Comparison of ENCODE assay signal across 1 cellular context in the genomic region with DNA sequence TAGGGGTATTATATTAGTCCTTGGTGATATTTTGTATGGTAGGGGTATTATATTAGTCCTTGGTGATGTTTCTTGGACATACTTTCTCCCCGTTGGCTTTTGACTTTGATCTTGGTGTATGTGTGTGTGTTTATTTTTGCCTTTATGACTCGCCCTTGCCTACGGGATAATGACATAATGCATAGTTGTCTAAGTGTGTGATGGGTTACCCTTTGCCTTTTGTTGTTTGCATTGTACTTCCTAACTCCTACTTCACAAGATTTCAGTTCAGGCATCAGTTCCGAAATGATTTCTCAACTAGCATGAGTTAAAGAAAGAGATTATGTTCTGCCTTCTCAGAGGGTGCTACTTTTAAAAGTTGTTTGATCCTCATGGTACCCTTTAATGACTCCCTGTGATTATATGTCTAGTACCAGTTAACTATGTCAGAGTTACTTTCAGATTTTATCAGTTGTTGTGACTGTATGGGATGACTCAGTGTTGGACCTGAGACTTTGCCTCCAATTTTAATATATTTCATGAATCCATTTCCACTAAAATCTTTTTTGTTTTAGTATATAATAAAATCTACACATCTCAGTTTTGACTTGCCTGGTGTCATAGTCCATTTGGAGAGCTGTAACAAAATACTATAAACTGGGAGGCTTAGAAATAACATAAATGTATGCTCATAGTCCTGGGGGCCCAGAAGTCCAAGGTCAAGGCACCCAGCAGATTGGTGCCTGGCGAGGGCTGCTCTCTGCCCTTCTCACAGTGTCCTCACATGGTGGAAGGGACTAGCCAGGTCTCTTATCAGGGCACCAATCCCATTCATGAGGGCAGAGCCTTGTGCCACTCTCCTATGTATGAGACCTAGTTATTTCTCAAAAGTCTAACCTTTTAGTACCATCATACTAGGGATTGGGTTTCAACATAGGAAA.
TF ChIP-seq lines count a peak whose summit lies in the region.

No MANE protein-coding gene starts in this region.

TF ChIP-seq in HepG2, 621 proteins besides CTCF, POLR2A, EP300 and RAD21 (continued from another document and continues in another):
- TF ChIP-seq, protein P1, sequence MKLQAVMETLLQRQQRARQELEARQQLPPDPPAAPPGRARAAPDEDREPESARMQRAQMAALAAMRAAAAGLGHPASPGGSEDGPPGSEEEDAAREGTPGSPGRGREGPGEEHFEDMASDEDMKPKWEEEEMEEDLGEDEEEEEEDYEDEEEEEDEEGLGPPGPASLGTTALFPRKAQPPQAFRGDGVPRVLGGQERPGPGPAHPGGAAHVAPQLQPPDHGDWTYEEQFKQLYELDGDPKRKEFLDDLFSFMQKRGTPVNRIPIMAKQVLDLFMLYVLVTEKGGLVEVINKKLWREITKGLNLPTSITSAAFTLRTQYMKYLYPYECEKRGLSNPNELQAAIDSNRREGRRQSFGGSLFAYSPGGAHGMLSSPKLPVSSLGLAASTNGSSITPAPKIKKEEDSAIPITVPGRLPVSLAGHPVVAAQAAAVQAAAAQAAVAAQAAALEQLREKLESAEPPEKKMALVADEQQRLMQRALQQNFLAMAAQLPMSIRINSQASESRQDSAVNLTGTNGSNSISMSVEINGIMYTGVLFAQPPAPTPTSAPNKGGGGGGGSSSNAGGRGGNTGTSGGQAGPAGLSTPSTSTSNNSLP (IDR thresholded peaks at IDR 0.05; ENCODE audit: low read depth, low read length) = no peak; the same call in 1 of the 2 replicates
- no peak for TF ChIP-seq ZNF775 (CRISPR knock-in tag; IDR thresholded peaks at IDR 0.05; ENCODE audit: borderline replicate concordance)
- TF ChIP-seq ZNF672 (CRISPR knock-in tag; IDR thresholded peaks at IDR 0.05) = no peak
- TF ChIP-seq FOXP1 (IDR thresholded peaks at IDR 0.05) = peak; percentile 75
- peak; percentile 81 for TF ChIP-seq FOXP1 (CRISPR knock-in tag; IDR thresholded peaks at IDR 0.05)
- TF ChIP-seq PHF21A (CRISPR knock-in tag; IDR thresholded peaks at IDR 0.05) = peak; percentile 44
- no peak for TF ChIP-seq ZNF20 (CRISPR knock-in tag; IDR thresholded peaks at IDR 0.05)
- TF ChIP-seq NFE2L1 (CRISPR knock-in tag; IDR thresholded peaks at IDR 0.05; ENCODE audit: borderline replicate concordance) = no peak
- no peak for TF ChIP-seq ZC3H4 (CRISPR knock-in tag; IDR thresholded peaks at IDR 0.05; ENCODE audit: borderline replicate concordance)
- peak; percentile 84 for TF ChIP-seq FOXA3 (CRISPR knock-in tag; IDR thresholded peaks at IDR 0.05)
- no peak for TF ChIP-seq WIZ (CRISPR knock-in tag; IDR thresholded peaks at IDR 0.05)
- no peak for TF ChIP-seq KDM5A (IDR thresholded peaks at IDR 0.05; ENCODE audit: borderline replicate concordance, low read length)
- TF ChIP-seq ZNF263 (CRISPR knock-in tag; IDR thresholded peaks at IDR 0.05) = no peak
- TF ChIP-seq TBX2 (CRISPR knock-in tag; IDR thresholded peaks at IDR 0.05; ENCODE audit: borderline replicate concordance) = peak; percentile 49; the same call in 1 of the 2 replicates
- TF ChIP-seq ZBTB8A (CRISPR knock-in tag; IDR thresholded peaks at IDR 0.05; ENCODE audit: borderline replicate concordance, low read depth) = no peak
- TF ChIP-seq ZNF207 (IDR thresholded peaks at IDR 0.05; ENCODE audit: borderline replicate concordance) = no peak
- TF ChIP-seq, protein P2, sequence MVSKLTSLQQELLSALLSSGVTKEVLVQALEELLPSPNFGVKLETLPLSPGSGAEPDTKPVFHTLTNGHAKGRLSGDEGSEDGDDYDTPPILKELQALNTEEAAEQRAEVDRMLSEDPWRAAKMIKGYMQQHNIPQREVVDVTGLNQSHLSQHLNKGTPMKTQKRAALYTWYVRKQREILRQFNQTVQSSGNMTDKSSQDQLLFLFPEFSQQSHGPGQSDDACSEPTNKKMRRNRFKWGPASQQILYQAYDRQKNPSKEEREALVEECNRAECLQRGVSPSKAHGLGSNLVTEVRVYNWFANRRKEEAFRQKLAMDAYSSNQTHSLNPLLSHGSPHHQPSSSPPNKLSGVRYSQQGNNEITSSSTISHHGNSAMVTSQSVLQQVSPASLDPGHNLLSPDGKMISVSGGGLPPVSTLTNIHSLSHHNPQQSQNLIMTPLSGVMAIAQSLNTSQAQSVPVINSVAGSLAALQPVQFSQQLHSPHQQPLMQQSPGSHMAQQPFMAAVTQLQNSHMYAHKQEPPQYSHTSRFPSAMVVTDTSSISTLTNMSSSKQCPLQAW (CRISPR knock-in tag; IDR thresholded peaks at IDR 0.05) = no peak
- TF ChIP-seq ZNF619 (CRISPR knock-in tag; IDR thresholded peaks at IDR 0.05) = no peak
- TF ChIP-seq KAT2B (IDR thresholded peaks at IDR 0.05; ENCODE audit: borderline replicate concordance, low read depth, low read length) = no peak
- TF ChIP-seq, protein P3, sequence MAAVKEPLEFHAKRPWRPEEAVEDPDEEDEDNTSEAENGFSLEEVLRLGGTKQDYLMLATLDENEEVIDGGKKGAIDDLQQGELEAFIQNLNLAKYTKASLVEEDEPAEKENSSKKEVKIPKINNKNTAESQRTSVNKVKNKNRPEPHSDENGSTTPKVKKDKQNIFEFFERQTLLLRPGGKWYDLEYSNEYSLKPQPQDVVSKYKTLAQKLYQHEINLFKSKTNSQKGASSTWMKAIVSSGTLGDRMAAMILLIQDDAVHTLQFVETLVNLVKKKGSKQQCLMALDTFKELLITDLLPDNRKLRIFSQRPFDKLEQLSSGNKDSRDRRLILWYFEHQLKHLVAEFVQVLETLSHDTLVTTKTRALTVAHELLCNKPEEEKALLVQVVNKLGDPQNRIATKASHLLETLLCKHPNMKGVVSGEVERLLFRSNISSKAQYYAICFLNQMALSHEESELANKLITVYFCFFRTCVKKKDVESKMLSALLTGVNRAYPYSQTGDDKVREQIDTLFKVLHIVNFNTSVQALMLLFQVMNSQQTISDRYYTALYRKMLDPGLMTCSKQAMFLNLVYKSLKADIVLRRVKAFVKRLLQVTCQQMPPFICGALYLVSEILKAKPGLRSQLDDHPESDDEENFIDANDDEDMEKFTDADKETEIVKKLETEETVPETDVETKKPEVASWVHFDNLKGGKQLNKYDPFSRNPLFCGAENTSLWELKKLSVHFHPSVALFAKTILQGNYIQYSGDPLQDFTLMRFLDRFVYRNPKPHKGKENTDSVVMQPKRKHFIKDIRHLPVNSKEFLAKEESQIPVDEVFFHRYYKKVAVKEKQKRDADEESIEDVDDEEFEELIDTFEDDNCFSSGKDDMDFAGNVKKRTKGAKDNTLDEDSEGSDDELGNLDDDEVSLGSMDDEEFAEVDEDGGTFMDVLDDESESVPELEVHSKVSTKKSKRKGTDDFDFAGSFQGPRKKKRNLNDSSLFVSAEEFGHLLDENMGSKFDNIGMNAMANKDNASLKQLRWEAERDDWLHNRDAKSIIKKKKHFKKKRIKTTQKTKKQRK (IDR thresholded peaks at IDR 0.05; ENCODE audit: low read length) = no peak
- no peak for TF ChIP-seq ZSCAN20 (CRISPR knock-in tag; IDR thresholded peaks at IDR 0.05; ENCODE audit: borderline replicate concordance)
- TF ChIP-seq ZFAT (CRISPR knock-in tag; conservative IDR thresholded peaks at IDR 0.05) = no peak
- no peak for TF ChIP-seq ZNF460 (CRISPR knock-in tag; IDR thresholded peaks at IDR 0.05; ENCODE audit: borderline replicate concordance)
- TF ChIP-seq TP53 (CRISPR knock-in tag; conservative IDR thresholded peaks at IDR 0.05) = no peak
- no peak for TF ChIP-seq ZFP36L1 (CRISPR knock-in tag; IDR thresholded peaks at IDR 0.05)
- TF ChIP-seq ZNF160 (CRISPR knock-in tag; IDR thresholded peaks at IDR 0.05) = no peak
- no peak for TF ChIP-seq ZNF598 (CRISPR knock-in tag; IDR thresholded peaks at IDR 0.05; ENCODE audit: borderline replicate concordance)
- TF ChIP-seq HNF4A (CRISPR knock-in tag; IDR thresholded peaks at IDR 0.05) = peak; percentile 60
- TF ChIP-seq ZNF251 (CRISPR knock-in tag; IDR thresholded peaks at IDR 0.05) = no peak
- no peak for TF ChIP-seq ZNF350 (CRISPR knock-in tag; IDR thresholded peaks at IDR 0.05; ENCODE audit: borderline replicate concordance, low read depth)
- TF ChIP-seq, protein P4, sequence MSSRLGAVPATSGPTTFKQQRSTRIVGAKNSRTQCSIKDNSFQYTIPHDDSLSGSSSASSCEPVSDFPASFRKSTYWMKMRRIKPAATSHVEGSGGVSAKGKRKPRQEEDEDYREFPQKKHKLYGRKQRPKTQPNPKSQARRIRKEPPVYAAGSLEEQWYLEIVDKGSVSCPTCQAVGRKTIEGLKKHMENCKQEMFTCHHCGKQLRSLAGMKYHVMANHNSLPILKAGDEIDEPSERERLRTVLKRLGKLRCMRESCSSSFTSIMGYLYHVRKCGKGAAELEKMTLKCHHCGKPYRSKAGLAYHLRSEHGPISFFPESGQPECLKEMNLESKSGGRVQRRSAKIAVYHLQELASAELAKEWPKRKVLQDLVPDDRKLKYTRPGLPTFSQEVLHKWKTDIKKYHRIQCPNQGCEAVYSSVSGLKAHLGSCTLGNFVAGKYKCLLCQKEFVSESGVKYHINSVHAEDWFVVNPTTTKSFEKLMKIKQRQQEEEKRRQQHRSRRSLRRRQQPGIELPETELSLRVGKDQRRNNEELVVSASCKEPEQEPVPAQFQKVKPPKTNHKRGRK (CRISPR knock-in tag; IDR thresholded peaks at IDR 0.05) = no peak
- peak; percentile 87 for TF ChIP-seq FOSL2 (CRISPR knock-in tag; IDR thresholded peaks at IDR 0.05)
- no peak for TF ChIP-seq ETS1 (CRISPR knock-in tag; IDR thresholded peaks at IDR 0.05)
- no peak for TF ChIP-seq NCOA5 (CRISPR knock-in tag; IDR thresholded peaks at IDR 0.05)
- no peak for TF ChIP-seq ZNF562 (CRISPR knock-in tag; IDR thresholded peaks at IDR 0.05; ENCODE audit: borderline replicate concordance)
- TF ChIP-seq ZFP41 (CRISPR knock-in tag; IDR thresholded peaks at IDR 0.05; ENCODE audit: borderline replicate concordance) = no peak
- TF ChIP-seq XRCC5 (optimal IDR thresholded peaks at IDR 0.05; ENCODE audit: low read length) = no peak
- TF ChIP-seq BRCA1 (CRISPR knock-in tag; IDR thresholded peaks at IDR 0.05) = no peak
- no peak for TF ChIP-seq HCFC1 (IDR thresholded peaks at IDR 0.05; ENCODE audit: low read depth, low read length)
- TF ChIP-seq EZH2 (conservative IDR thresholded peaks at IDR 0.05; ENCODE audit: low read depth, low read length) = no peak
- no peak for TF ChIP-seq MTA3 (CRISPR knock-in tag; IDR thresholded peaks at IDR 0.05)
- TF ChIP-seq SOX5 (CRISPR knock-in tag; IDR thresholded peaks at IDR 0.05; ENCODE audit: borderline replicate concordance) = peak; percentile 83
- TF ChIP-seq ZNF362 (CRISPR knock-in tag; IDR thresholded peaks at IDR 0.05; ENCODE audit: borderline replicate concordance) = no peak
- no peak for TF ChIP-seq ATRX (CRISPR knock-in tag; IDR thresholded peaks at IDR 0.05; ENCODE audit: borderline replicate concordance)
- TF ChIP-seq MATR3 (CRISPR knock-in tag; IDR thresholded peaks at IDR 0.05) = no peak
- TF ChIP-seq ZNF432 (CRISPR knock-in tag; IDR thresholded peaks at IDR 0.05; ENCODE audit: borderline replicate concordance) = no peak
- TF ChIP-seq ATF3 (CRISPR knock-in tag; IDR thresholded peaks at IDR 0.05) = no peak
- no peak for TF ChIP-seq TFE3 (CRISPR knock-in tag; IDR thresholded peaks at IDR 0.05)
- no peak for TF ChIP-seq ZNF296 (CRISPR knock-in tag; conservative IDR thresholded peaks at IDR 0.05)
- TF ChIP-seq ZNF234 (CRISPR knock-in tag; conservative IDR thresholded peaks at IDR 0.05) = no peak
- TF ChIP-seq TAF1 (CRISPR knock-in tag; IDR thresholded peaks at IDR 0.05) = no peak
- no peak for TF ChIP-seq MEF2D (CRISPR knock-in tag; IDR thresholded peaks at IDR 0.05)
- no peak for TF ChIP-seq NR1H2 (CRISPR knock-in tag; IDR thresholded peaks at IDR 0.05; ENCODE audit: borderline replicate concordance, low read depth)
- TF ChIP-seq ZZZ3 (CRISPR knock-in tag; IDR thresholded peaks at IDR 0.05; ENCODE audit: borderline replicate concordance) = no peak
- TF ChIP-seq ETV5 (CRISPR knock-in tag; IDR thresholded peaks at IDR 0.05; ENCODE audit: borderline replicate concordance) = peak; percentile 58; the same call in 1 of the 2 replicates
- peak; percentile 29 for TF ChIP-seq ASH2L (IDR thresholded peaks at IDR 0.05; ENCODE audit: insufficient read length, low read depth, low read length)
- TF ChIP-seq ZNF431 (CRISPR knock-in tag; IDR thresholded peaks at IDR 0.05; ENCODE audit: borderline replicate concordance, low read depth) = no peak
